18 cellular contexts compared by ENCODE assay signal in the genomic region with DNA sequence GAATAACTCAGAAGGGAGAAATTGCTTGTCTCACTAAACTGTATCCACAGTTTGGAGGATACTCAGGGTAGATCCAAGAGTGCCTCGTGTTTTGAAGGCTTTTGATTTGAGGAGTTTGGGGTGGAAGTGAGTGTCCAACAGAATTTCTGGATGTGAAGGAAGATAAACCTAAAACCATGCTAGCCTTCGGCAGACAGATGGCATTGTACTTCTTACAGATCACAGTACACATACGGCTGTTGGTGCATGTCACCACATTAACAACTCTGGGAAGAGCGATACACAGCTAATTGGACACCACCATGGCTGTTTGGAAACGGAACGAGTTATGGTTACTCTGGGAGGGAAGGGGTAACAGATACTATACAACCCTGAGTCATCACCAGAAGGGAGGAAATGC.
"Had no signal": no experiment of that assay in that cellular context is flagged by ENCODE, and none has a peak within 500 bp of the region (broad histone marks: within the 10 kb centered on the region; RNA-seq: fewer than 3 reads in every experiment).

No MANE protein-coding gene starts in this region.

- DNase-seq: cortex of kidney; effector memory CD4-positive, alpha-beta T cell; gastrocnemius medialis; glutamatergic neuron; left cardiac atrium; left ventricle myocardium superior; mesendoderm; naive thymus-derived CD4-positive, alpha-beta T cell; nephron progenitor cell; right cardiac atrium; small intestine; stimulated activated CD4-positive, alpha-beta T cell treated with anti-CD3 and anti-CD28 coated beads, Interleukin-12 subunit alpha, Interleukin-12 subunit beta, amount 100 ng/mL, for 4 hours; stimulated activated naive CD4-positive, alpha-beta T cell; stomach; thyroid gland; uterus had no signal

- H3K9me3 ChIP-seq: gastrocnemius medialis, stomach, thyroid gland, uterus had no signal

- H3K4me1 ChIP-seq: gastrocnemius medialis, stomach, uterus had no signal

- ATAC-seq: esophagus mucosa; gastrocnemius medialis; left cardiac atrium; left ventricle myocardium superior; naive thymus-derived CD4-positive, alpha-beta T cell; right cardiac atrium had no signal

- H3K27ac ChIP-seq: gastrocnemius medialis, stomach, thyroid gland, uterus had no signal

- H3K4me3 ChIP-seq: gastrocnemius medialis, lung, stomach, thyroid gland, uterus had no signal

- H3K27me3 ChIP-seq: gastrocnemius medialis, stomach, thyroid gland, uterus had no signal

- H3K36me3 ChIP-seq: gastrocnemius medialis, stomach, thyroid gland, uterus had no signal
